Comparison of ENCODE assay signal across 8 cellular contexts in genomic region chr6:10759312-10759839, GRCh38. TPM values are rescaled to one million over a fixed set of nuclear protein-coding genes. Genes with fewer than 3 reads are reported as not detected.
A peak's percentile ranks its signal among the peaks of the same experiment; 100 is the strongest.
DNase-seq lines count a peak whose midpoint lies in the region; ATAC-seq and TF ChIP-seq lines count a peak whose summit lies in the region.

No MANE protein-coding gene starts in this region.

- no peak overlapping the region for H3K4ac ChIP-seq in mesenchymal stem cell (ENCODE audit: low read depth in 1 of 2, low read length in 2 of 2)

- no peak overlapping the region for H2BK120ac ChIP-seq in mesenchymal stem cell (ENCODE audit: low read depth, low read length)

- no TSS peak for BruUV-seq in PC-9 (replicated peaks; lab: Mats Ljungman, UMichigan)

- H3K9me3 Mint-ChIP-seq in activated naive CD4-positive, alpha-beta T cell treated with anti-CD3 and anti-CD28 coated beads, Interleukin-2, amount 50 U/mL, for 72 hours = no peaks in the 10 kb centered on the region
- no peaks in the 10 kb centered on the region for H3K9me3 Mint-ChIP-seq in activated naive CD4-positive, alpha-beta T cell treated with anti-CD3 and anti-CD28 coated beads for 36 hours
- H3K9me3 Mint-ChIP-seq in effector memory CD8-positive, alpha-beta T cell = no peaks in the 10 kb centered on the region

- H3K18ac ChIP-seq in mesenchymal stem cell (ENCODE audit: low read depth in 1 of 2, low read length in 2 of 2) = no peak overlapping the region

- H3K4me3 ChIP-seq in PC-9 (no peak overlapping the region; the same call in 1 of the 2 replicates), mesenchymal stem cell (ENCODE audit: insufficient read depth in 1 of 2, low read depth in 1 of 2, low read length in 2 of 2) (peak overlapping the region in 1 of 2 experiments; percentile 56), aorta (ENCODE audit: low read length in 2 of 2) (no peak overlapping the region)

- H3K4me2 ChIP-seq in PC-9 (peak overlapping the region; percentile 50), mesenchymal stem cell (ENCODE audit: low read length, poor library complexity, severe bottlenecking) (no peak overlapping the region)

- no peak overlapping the region for H3K14ac ChIP-seq in mesenchymal stem cell (ENCODE audit: low read length in 2 of 2)

- H3K27me3 Mint-ChIP-seq in activated naive CD4-positive, alpha-beta T cell treated with anti-CD3 and anti-CD28 coated beads for 36 hours (ENCODE audit: low read depth) = no peaks in the 10 kb centered on the region
- no peaks in the 10 kb centered on the region for H3K27me3 Mint-ChIP-seq in effector memory CD8-positive, alpha-beta T cell

- H3K9me2 ChIP-seq in PC-9 (ENCODE audit: insufficient read depth) = no peaks in the 10 kb centered on the region

- peaks cover 34% of the 10 kb centered on the region for H3K79me1 ChIP-seq in mesenchymal stem cell (replicated peaks; ENCODE audit: low read length, poor library complexity, severe bottlenecking)

- POLR2A ChIA-PET in PC-9 (lab: Charles Lee; ENCODE audit: unreplicated experiment) = interaction anchor here (0.6 to 0.7 kb wide), 3 partner anchors 37 to 323 kb away, joined by 4 to 20 read pairs (median 8); no protein-coding TSS in a partner anchor

- peaks cover 3% of the 10 kb centered on the region; the same call in 1 of the 2 replicates for H3K79me2 ChIP-seq in PC-9 (ENCODE audit: low read depth)

- TF ChIP-seq CTCF in PC-9 (conservative IDR thresholded peaks at IDR 0.05) = peak; percentile 77

- H3K27ac ChIP-seq in PC-9 = peak overlapping the region; percentile 82
- peak overlapping the region; percentile 85 for H3K27ac ChIP-seq in mesenchymal stem cell (ENCODE audit: low read length, poor library complexity, severe bottlenecking)
- H3K27ac ChIP-seq in aorta (ENCODE audit: low read depth in 1 of 2, low read length in 2 of 2) = no peak overlapping the region

- CTCF ChIA-PET in activated naive CD4-positive, alpha-beta T cell treated with anti-CD3 and anti-CD28 coated beads for 36 hours (lab: Charles Lee) = interaction anchor here (0.6 to 1.7 kb wide), 6 partner anchors 11 to 277 kb away, joined by 3 to 6 read pairs (median 3); no protein-coding TSS in a partner anchor
- CTCF ChIA-PET in PC-9 (lab: Charles Lee) = no interaction called here

- H2AFZ ChIP-seq in PC-9 (no peak overlapping the region), mesenchymal stem cell (ENCODE audit: low read depth, low read length) (no peak overlapping the region)

- no peak overlapping the region for H4K91ac ChIP-seq in mesenchymal stem cell (ENCODE audit: low read length)

- H3K23ac ChIP-seq in mesenchymal stem cell (ENCODE audit: low read length in 2 of 2) = no peak overlapping the region

- H3K36me3 ChIP-seq in PC-9 (ENCODE audit: low read depth) (no peaks in the 10 kb centered on the region), mesenchymal stem cell (ENCODE audit: control insufficient read depth in 1 of 2, insufficient read depth in 2 of 2, low read depth in 1 of 2, low read length in 2 of 2) (peaks cover 19 to 36% of the 10 kb centered on the region in 2 experiments), aorta (ENCODE audit: control insufficient read depth in 1 of 2, insufficient read depth in 2 of 2, low read length in 1 of 2) (peaks cover 1 to 3% of the 10 kb centered on the region in 2 donors)

- H3F3A ChIP-seq in PC-9 (ENCODE audit: insufficient read depth, low read depth) = peaks cover 33% of the 10 kb centered on the region

- WGBS in mesenchymal stem cell = 20% methylated on average over 2 of the region's 3 CpGs
- whole genome bisulfite sequencing in aorta, 2 donors = 56 to 60% methylated on average over 3 of the region's 3 CpGs

- H4K20me1 ChIP-seq in PC-9 (ENCODE audit: insufficient read depth) = no peaks in the 10 kb centered on the region; the same call in 1 of the 2 replicates

- intact Hi-C loops in activated naive CD4-positive, alpha-beta T cell treated with anti-CD3 and anti-CD28 coated beads for 36 hours (cut with micrococcal nuclease) = loop anchor here (1.0 kb wide), 1 partner anchor 12 kb away; the partner anchor contains the start of gene TMEM14B
- intact Hi-C loops in PC-9 (cut with micrococcal nuclease; ENCODE audit: unreplicated experiment) = loop anchor here (1.0 to 2.0 kb wide), 4 partner anchors 65 to 281 kb away; partner anchors contain the start of genes C6orf52 and PAK1IP1
- intact Hi-C loops in aorta (cut with DNase I) = no loop called here

- DNase-seq in activated naive CD4-positive, alpha-beta T cell treated with anti-CD3 and anti-CD28 coated beads, Interleukin-2, amount 50 U/mL, for 72 hours (ENCODE audit: low spot score in 2 of 2) = no peak
- DNase-seq in activated naive CD4-positive, alpha-beta T cell treated with anti-CD3 and anti-CD28 coated beads for 36 hours = no peak
- DNase-seq in PC-9 (peak; percentile 71 to 95), mesenchymal stem cell (peak; percentile 85), aorta (no peak)
- no peak for DNase-seq in effector memory CD8-positive, alpha-beta T cell

- H4K8ac ChIP-seq in mesenchymal stem cell (ENCODE audit: low read length) = no peak overlapping the region

- H3K27ac Mint-ChIP-seq in activated naive CD4-positive, alpha-beta T cell treated with anti-CD3 and anti-CD28 coated beads, Interleukin-2, amount 50 U/mL, for 72 hours = no peak overlapping the region
- H3K27ac Mint-ChIP-seq in activated naive CD4-positive, alpha-beta T cell treated with anti-CD3 and anti-CD28 coated beads for 36 hours = no peak overlapping the region
- no peak overlapping the region for H3K27ac Mint-ChIP-seq in effector memory CD8-positive, alpha-beta T cell

- peak; percentile 37 to 52 for ATAC-seq in activated naive CD4-positive, alpha-beta T cell treated with anti-CD3 and anti-CD28 coated beads, Interleukin-2, amount 50 U/mL, for 72 hours
- peak; percentile 80 for ATAC-seq in HG02759 (IDR thresholded peaks at IDR 0.05; ENCODE audit: unreplicated experiment)
- ATAC-seq in effector memory CD8-positive, alpha-beta T cell (replicated peaks) = peak; percentile 49
- no peak for ATAC-seq in HG03457 (IDR thresholded peaks at IDR 0.05; ENCODE audit: unreplicated experiment)
- no peak for ATAC-seq in aorta (ENCODE audit: low FRiP score)

- no peak overlapping the region for H2BK12ac ChIP-seq in mesenchymal stem cell (ENCODE audit: low read length in 2 of 2)

- peaks cover 21% of the 10 kb centered on the region for H3K4me1 ChIP-seq in PC-9 (replicated peaks; ENCODE audit: insufficient read depth)
- H3K4me1 ChIP-seq in mesenchymal stem cell (ENCODE audit: control insufficient read depth, insufficient read depth, low read depth, low read length) = peaks cover 10% of the 10 kb centered on the region
- no peaks in the 10 kb centered on the region for H3K4me1 ChIP-seq in aorta (ENCODE audit: control insufficient read depth in 1 of 2, insufficient read depth in 2 of 2, low read length in 2 of 2)

- H3K9ac ChIP-seq in mesenchymal stem cell (ENCODE audit: low read length) = peak overlapping the region; percentile 65

- H3K27me3 ChIP-seq in PC-9 (ENCODE audit: insufficient read depth, low read depth) (no peaks in the 10 kb centered on the region), mesenchymal stem cell (ENCODE audit: control insufficient read depth in 1 of 2, insufficient read depth in 1 of 2, low read length in 2 of 2) (no peaks in the 10 kb centered on the region), aorta (ENCODE audit: control insufficient read depth in 1 of 2, insufficient read depth in 2 of 2, low read length in 1 of 2) (no peaks in the 10 kb centered on the region)

- peaks cover 29% of the 10 kb centered on the region for H3K4me1 Mint-ChIP-seq in activated naive CD4-positive, alpha-beta T cell treated with anti-CD3 and anti-CD28 coated beads for 36 hours (ENCODE audit: low read depth)
- H3K4me1 Mint-ChIP-seq in effector memory CD8-positive, alpha-beta T cell (ENCODE audit: low read depth in 2 of 2) = peaks cover 10 to 13% of the 10 kb centered on the region in 2 donors

- no peak overlapping the region for H2BK15ac ChIP-seq in mesenchymal stem cell (ENCODE audit: low read depth, poor library complexity, severe bottlenecking)

- H3K4me3 Mint-ChIP-seq in activated naive CD4-positive, alpha-beta T cell treated with anti-CD3 and anti-CD28 coated beads for 36 hours = no peak overlapping the region
- no peak overlapping the region for H3K4me3 Mint-ChIP-seq in effector memory CD8-positive, alpha-beta T cell

- H2AK5ac ChIP-seq in mesenchymal stem cell (ENCODE audit: low read length, severe bottlenecking) = no peak overlapping the region

- H3K9me3 ChIP-seq in PC-9 (ENCODE audit: insufficient read depth, low read depth) (no peaks in the 10 kb centered on the region), mesenchymal stem cell (ENCODE audit: control insufficient read depth, low read length) (no peaks in the 10 kb centered on the region), aorta (ENCODE audit: control insufficient read depth, low read length) (no peaks in the 10 kb centered on the region)

- peaks cover 16 to 41% of the 10 kb centered on the region in 2 donors for H3K36me3 Mint-ChIP-seq in activated naive CD4-positive, alpha-beta T cell treated with anti-CD3 and anti-CD28 coated beads, Interleukin-2, amount 50 U/mL, for 72 hours
- peaks cover 51% of the 10 kb centered on the region for H3K36me3 Mint-ChIP-seq in activated naive CD4-positive, alpha-beta T cell treated with anti-CD3 and anti-CD28 coated beads for 36 hours (ENCODE audit: low read depth)
- H3K36me3 Mint-ChIP-seq in effector memory CD8-positive, alpha-beta T cell (ENCODE audit: insufficient read depth) = peaks cover 51% of the 10 kb centered on the region

- H2BK5ac ChIP-seq in mesenchymal stem cell (ENCODE audit: low read depth, low read length, poor library complexity, severe bottlenecking) = peak overlapping the region; percentile 9

RNA-seq across cellular contexts. Expression of gene TMEM14B, which starts 11.8 kb away (rescaled TPM):
- 100 to 1,000 TPM in 1 of 2 donors, 10 to 100 TPM in 1; 86.7 to 104 TPM for total RNA-seq in activated naive CD4-positive, alpha-beta T cell treated with anti-CD3 and anti-CD28 coated beads, Interleukin-2, amount 50 U/mL, for 72 hours
- total RNA-seq in activated naive CD4-positive, alpha-beta T cell treated with anti-CD3 and anti-CD28 coated beads for 36 hours = 10 to 100 TPM; 78.7 to 79.5 TPM
- 139 and 168 TPM in 2 replicates for total RNA-seq in PC-9 (2021)
- 76.2 TPM for polyA plus RNA-seq in mesenchymal stem cell (2013, experiment 1 of 2)
- polyA plus RNA-seq in mesenchymal stem cell (2013, experiment 2 of 2) = 78.3 TPM
- total RNA-seq in aorta = 10 to 100 TPM; 50.3 to 51.9 TPM
- 100 to 1,000 TPM in 1 of 2 donors, 10 to 100 TPM in 1; 72.7 to 111 TPM for polyA plus RNA-seq in aorta

RNA-seq across cellular contexts. Expression of gene TMEM14C, which starts 36.5 kb away (rescaled TPM):
- 10 to 100 TPM; 67.2 to 91.1 TPM for total RNA-seq in activated naive CD4-positive, alpha-beta T cell treated with anti-CD3 and anti-CD28 coated beads, Interleukin-2, amount 50 U/mL, for 72 hours
- total RNA-seq in activated naive CD4-positive, alpha-beta T cell treated with anti-CD3 and anti-CD28 coated beads for 36 hours = 10 to 100 TPM; 77.0 to 81.1 TPM
- 154 and 166 TPM in 2 replicates for total RNA-seq in PC-9 (2021)
- polyA plus RNA-seq in mesenchymal stem cell (2013, experiment 1 of 2) = 216 TPM
- polyA plus RNA-seq in mesenchymal stem cell (2013, experiment 2 of 2) = 223 TPM
- total RNA-seq in aorta = 10 to 100 TPM; 72.8 to 85.3 TPM
- 100 to 1,000 TPM; 158 to 192 TPM for polyA plus RNA-seq in aorta

Comparison
In these comparisons a context has a peak if more than half of its experiments do, and no peak if none do; other contexts are left out.
1. ATAC-seq: peak in activated naive CD4-positive, alpha-beta T cell treated with anti-CD3 and anti-CD28 coated beads, Interleukin-2, amount 50 U/mL, for 72 hours (2 of 2), HG02759 (single experiment) and effector memory CD8-positive, alpha-beta T cell (single experiment); none in HG03457 (single experiment) and aorta (single experiment).
2. DNase-seq: peak in PC-9 (2 of 2) and mesenchymal stem cell (single experiment); none in activated naive CD4-positive, alpha-beta T cell treated with anti-CD3 and anti-CD28 coated beads, Interleukin-2, amount 50 U/mL, for 72 hours (0 of 2), activated naive CD4-positive, alpha-beta T cell treated with anti-CD3 and anti-CD28 coated beads for 36 hours (single experiment), effector memory CD8-positive, alpha-beta T cell (0 of 3) and aorta (0 of 2).
3. H3K27ac ChIP-seq: peak in PC-9 (single experiment) and mesenchymal stem cell (single experiment); none in aorta (0 of 2).
4. intact Hi-C loops: an anchor here in activated naive CD4-positive, alpha-beta T cell treated with anti-CD3 and anti-CD28 coated beads for 36 hours (1.0 kb wide) and PC-9 (1.0 to 2.0 kb wide); none called in aorta.